Comparison of ENCODE assay signal across 1 cellular context in the genomic region with DNA sequence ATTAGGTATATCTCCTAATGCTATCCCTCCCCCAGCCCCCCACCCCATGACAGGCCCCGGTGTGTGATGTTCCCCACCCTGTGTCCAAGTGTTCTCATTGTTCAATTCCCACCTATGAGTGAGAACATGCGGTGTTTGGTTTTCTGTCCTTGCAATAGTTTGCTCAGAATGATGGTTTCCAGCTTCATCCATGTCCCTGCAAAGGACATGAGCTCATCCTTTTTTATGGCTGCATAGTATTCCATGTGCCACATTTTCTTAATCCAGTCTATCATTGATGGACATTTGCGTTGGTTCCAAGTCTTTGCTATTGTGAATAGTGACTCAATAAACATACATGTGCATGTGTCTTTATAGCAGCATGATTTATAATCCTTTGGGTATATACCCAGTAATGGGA. TPM values are rescaled to one million over a fixed set of nuclear protein-coding genes. Genes with fewer than 3 reads are reported as not detected.
"Had no signal": no experiment of that assay in that cellular context is flagged by ENCODE, and none has a peak within 500 bp of the region (broad histone marks: within the 10 kb centered on the region; RNA-seq: fewer than 3 reads in every experiment).

No MANE protein-coding gene starts in this region.

RNA-seq across cellular contexts. Expression of a gene that starts 18.7 kb away (rescaled TPM):
- total RNA-seq: OCI-LY7 had no signal
